In the genomic region with DNA sequence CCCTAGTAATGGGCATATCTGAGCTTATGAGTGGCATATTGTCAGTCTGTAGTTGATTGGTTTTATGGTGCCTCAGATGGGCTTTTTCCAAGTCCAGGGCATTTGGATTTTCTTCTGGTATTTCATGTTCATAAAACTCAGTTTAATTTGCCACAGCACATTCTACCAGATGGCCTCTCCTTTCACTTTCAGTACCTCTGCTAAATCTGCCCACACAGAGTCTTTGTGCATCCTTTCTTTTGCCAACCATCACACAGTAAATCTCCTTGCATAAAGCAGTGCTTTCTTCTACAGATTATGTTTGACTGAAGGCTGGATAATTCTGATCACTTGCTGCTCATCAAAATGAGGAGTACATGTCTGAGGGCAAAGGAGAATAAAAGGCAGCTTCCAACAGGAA, we compare ENCODE assay signal across 27 cellular contexts.
"Had no signal": no experiment of that assay in that cellular context is flagged by ENCODE, and none has a peak within 500 bp of the region (broad histone marks: within the 10 kb centered on the region; RNA-seq: fewer than 3 reads in every experiment).

No MANE protein-coding gene starts in this region.

- H3K36me3 Mint-ChIP-seq: T-cell had no signal

- H3K4me1 ChIP-seq: SJCRH30 had no signal

- H3K4me3 ChIP-seq: PC-9, SJCRH30, SK-N-MC had no signal

- H3K4me2 ChIP-seq: KMS-11, PC-9 had no signal

- H3K27me3 ChIP-seq: SJCRH30 had no signal

- H3K27ac ChIP-seq: KMS-11, RWPE1, SJCRH30, SK-N-MC had no signal

- H3K9ac ChIP-seq: KMS-11 had no signal

- H2AFZ ChIP-seq: PC-9 had no signal

- H3K9me3 ChIP-seq: SJCRH30 had no signal

- H3K27ac Mint-ChIP-seq: T-cell had no signal

- DNase-seq: Karpas-422, NCI-H1048, NCI-H1092 treated with DMSO at 0.1 percent for 48 hours, NCI-H1105 treated with DMSO at 0.1 percent for 48 hours, NCI-H1417, NCI-H1436, NCI-H146, NCI-H1694, NCI-H187, NCI-H2029, NCI-H2171, NCI-H226, NCI-H446 treated with DMSO at 0.1 percent for 48 hours, NCI-H510A, NCI-H524, NCI-H526, NCI-H69, NCI-H748 treated with DMSO at 0.1 percent for 48 hours, NCI-H82, PC-9, SHP77, SIG-M5, SJCRH30, T-cell had no signal

- H3K36me3 ChIP-seq: SJCRH30 had no signal

- H3K4me3 Mint-ChIP-seq: T-cell had no signal
